In the genomic region with DNA sequence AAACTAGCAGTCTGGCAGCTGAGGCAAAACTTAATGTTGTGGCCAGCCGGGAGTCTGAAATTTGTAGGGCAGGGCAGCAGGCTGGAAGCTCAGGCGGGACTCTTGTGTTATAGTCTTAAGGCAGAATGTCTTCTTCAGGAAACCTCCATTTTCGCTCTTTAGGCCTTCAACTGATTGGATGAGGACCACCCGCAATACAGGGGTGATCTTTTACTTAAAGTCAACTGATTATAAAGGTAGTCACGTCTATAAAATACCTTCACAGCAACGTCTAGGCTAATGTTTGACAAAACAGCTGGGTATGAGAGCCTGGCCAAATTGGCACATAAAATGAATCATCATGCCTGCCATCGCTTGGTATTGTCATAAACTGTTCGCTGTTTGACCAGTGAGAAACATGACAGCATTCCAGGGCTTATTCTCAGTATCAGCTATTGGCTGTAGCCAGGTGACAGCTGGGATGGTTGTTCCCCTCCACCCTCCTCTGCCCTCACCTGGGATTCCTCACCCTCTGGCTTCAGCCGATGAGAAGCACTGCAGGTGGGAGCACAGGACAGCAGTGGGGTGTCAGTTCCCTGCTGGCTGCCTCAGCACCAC, we compare ENCODE assay signal across 18 cellular contexts. TPM values are rescaled to one million over a fixed set of nuclear protein-coding genes. Genes with fewer than 3 reads are reported as not detected.
"Had no signal": no experiment of that assay in that cellular context is flagged by ENCODE, and none has a peak within 500 bp of the region (broad histone marks: within the 10 kb centered on the region; RNA-seq: fewer than 3 reads in every experiment).

No MANE protein-coding gene starts in this region.

- H3K4me3 ChIP-seq: heart left ventricle, right atrium auricular region, smooth muscle cell had no signal

- H3K4me1 ChIP-seq: right atrium auricular region had no signal

- H3K9me3 ChIP-seq: heart left ventricle, neutrophil, right atrium auricular region had no signal

- H3K27ac ChIP-seq: heart left ventricle, neutrophil, right atrium auricular region had no signal

- H3K27ac Mint-ChIP-seq: naive thymus-derived CD4-positive, alpha-beta T cell; nephron progenitor cell had no signal

- ATAC-seq: esophagus mucosa; heart left ventricle; naive thymus-derived CD4-positive, alpha-beta T cell had no signal

- H3K36me3 Mint-ChIP-seq: naive thymus-derived CD4-positive, alpha-beta T cell had no signal

- DNase-seq: effector memory CD4-positive, alpha-beta T cell; heart left ventricle; hypothalamus; kidney glomerular epithelial cell; mesendoderm; naive thymus-derived CD4-positive, alpha-beta T cell; nephron progenitor cell; stimulated activated CD4-positive, alpha-beta T cell treated with anti-CD3 and anti-CD28 coated beads, Interleukin-2, amount 100 ng/mL, for 48 hours; stimulated activated naive CD4-positive, alpha-beta T cell treated with Interleukin-2 at 50 U/mL for 16 hours; trophoblast cell had no signal

- H3K4me3 Mint-ChIP-seq: naive thymus-derived CD4-positive, alpha-beta T cell; nephron progenitor cell had no signal

- H3K36me3 ChIP-seq: neutrophil, right atrium auricular region had no signal

RNA-seq across cellular contexts. Expression of gene POU2F3, which starts 6.6 kb away (rescaled TPM):
- total RNA-seq: fibroblast of lung, glomerular endothelial cell, liver, osteocyte, right atrium auricular region had no signal
